Comparison of ENCODE assay signal across 1 cellular context in the genomic region with DNA sequence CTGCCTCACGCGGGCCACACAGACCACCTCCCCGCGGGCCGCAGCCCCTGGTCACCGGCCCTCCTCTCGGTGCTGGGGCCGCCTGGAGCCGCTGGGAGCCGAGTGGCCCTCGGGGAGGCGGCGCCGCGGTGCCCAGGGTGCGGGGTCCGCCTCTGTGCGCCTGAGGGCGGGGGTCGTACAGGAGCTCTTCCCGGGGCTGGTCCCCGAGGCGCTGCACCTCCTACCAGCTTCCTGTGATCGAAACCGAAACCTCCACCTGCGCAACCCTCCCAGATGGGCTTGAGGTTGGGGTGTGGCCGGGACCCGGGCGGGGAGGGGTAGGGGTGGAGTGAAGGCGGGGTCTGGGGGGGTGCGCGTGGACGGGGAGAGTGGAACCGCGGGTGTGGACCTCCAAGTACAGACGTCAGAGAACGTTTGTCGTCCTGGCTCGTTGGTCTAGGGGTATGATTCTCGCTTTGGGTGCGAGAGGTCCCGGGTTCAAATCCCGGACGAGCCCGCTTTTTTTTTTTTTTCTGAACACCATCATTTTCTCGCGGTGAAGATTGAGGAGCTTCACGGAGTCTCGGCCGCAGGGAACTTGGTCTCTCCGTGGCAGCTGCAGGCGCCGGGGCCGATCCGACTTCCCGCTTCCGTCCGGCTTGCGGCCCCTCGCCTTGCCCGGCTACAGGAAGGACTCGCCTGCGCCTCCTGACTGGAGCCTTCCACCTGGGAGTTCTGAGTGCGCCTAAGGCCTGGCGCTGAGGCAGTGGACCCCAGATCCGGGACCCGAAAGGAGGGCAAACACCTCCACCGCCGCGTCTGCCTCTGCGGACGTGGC.
TF ChIP-seq lines count a peak whose summit lies in the region.

No MANE protein-coding gene starts in this region.

TF ChIP-seq in GM23338, 12 proteins besides CTCF, POLR2A, EP300 and RAD21:
- TF ChIP-seq, protein P1, sequence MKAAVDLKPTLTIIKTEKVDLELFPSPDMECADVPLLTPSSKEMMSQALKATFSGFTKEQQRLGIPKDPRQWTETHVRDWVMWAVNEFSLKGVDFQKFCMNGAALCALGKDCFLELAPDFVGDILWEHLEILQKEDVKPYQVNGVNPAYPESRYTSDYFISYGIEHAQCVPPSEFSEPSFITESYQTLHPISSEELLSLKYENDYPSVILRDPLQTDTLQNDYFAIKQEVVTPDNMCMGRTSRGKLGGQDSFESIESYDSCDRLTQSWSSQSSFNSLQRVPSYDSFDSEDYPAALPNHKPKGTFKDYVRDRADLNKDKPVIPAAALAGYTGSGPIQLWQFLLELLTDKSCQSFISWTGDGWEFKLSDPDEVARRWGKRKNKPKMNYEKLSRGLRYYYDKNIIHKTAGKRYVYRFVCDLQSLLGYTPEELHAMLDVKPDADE (IDR thresholded peaks at IDR 0.05): peak; percentile 16; the same call in 1 of the 2 replicates
- no peak for TF ChIP-seq ZNF114 (CRISPR knock-in tag; IDR thresholded peaks at IDR 0.05)
- TF ChIP-seq CREB1 (CRISPR knock-in tag; IDR thresholded peaks at IDR 0.05; ENCODE audit: low read depth): peak; percentile 76
- TF ChIP-seq POLR2AphosphoS5 (IDR thresholded peaks at IDR 0.05; ENCODE audit: low read depth): peak; percentile 6; the same call in 1 of the 2 replicates
